1 cellular context compared by ENCODE assay signal in genomic region chr14:90383126-90383730, GRCh38.
TF ChIP-seq lines count a peak whose summit lies in the region.

No MANE protein-coding gene starts in this region.

TF ChIP-seq in HepG2, 621 proteins besides CTCF, POLR2A, EP300 and RAD21 (continued from another document and continues in another):
- TF ChIP-seq ELK4 (CRISPR knock-in tag; IDR thresholded peaks at IDR 0.05; ENCODE audit: borderline replicate concordance) (peak; percentile 56; the same call in 1 of the 2 replicates), PHF8 (CRISPR knock-in tag; IDR thresholded peaks at IDR 0.05) (peak; percentile 80; the same call in 1 of the 2 replicates), ZNF256 (CRISPR knock-in tag; conservative IDR thresholded peaks at IDR 0.05) (0 out of 2 replicates have a peak, but pooled peaks have one; percentile 41), ZNF564 (CRISPR knock-in tag; IDR thresholded peaks at IDR 0.05) (peak; percentile 81), ZNF546 (CRISPR knock-in tag; conservative IDR thresholded peaks at IDR 0.05) (no peak), HIC2 (CRISPR knock-in tag; IDR thresholded peaks at IDR 0.05; ENCODE audit: low read depth) (no peak), ZNF614 (CRISPR knock-in tag; IDR thresholded peaks at IDR 0.05; ENCODE audit: borderline replicate concordance) (peak; percentile 84), NFIB (CRISPR knock-in tag; IDR thresholded peaks at IDR 0.05; ENCODE audit: borderline replicate concordance) (no peak), BCL3 (CRISPR knock-in tag; IDR thresholded peaks at IDR 0.05) (peak; percentile 64; the same call in 1 of the 2 replicates), ZNF792 (CRISPR knock-in tag; IDR thresholded peaks at IDR 0.05) (peak; percentile 92; the same call in 1 of the 2 replicates), PBX2 (CRISPR knock-in tag; IDR thresholded peaks at IDR 0.05) (no peak), ZC3H4 (CRISPR knock-in tag; IDR thresholded peaks at IDR 0.05; ENCODE audit: borderline replicate concordance) (no peak; the same call in 1 of the 2 replicates), PTBP1 (IDR thresholded peaks at IDR 0.05; ENCODE audit: low read depth, low read length, poor library complexity, severe bottlenecking) (no peak), ZNF616 (CRISPR knock-in tag; IDR thresholded peaks at IDR 0.05; ENCODE audit: low read depth) (peak; percentile 81; the same call in 1 of the 2 replicates), KDM3A (CRISPR knock-in tag; IDR thresholded peaks at IDR 0.05; ENCODE audit: low read depth) (peak; percentile 94), MED1 (CRISPR knock-in tag; IDR thresholded peaks at IDR 0.05) (peak; percentile 45; the same call in 1 of the 2 replicates), MYNN (CRISPR knock-in tag; IDR thresholded peaks at IDR 0.05; ENCODE audit: low read depth) (peak; percentile 59; the same call in 1 of the 2 replicates), KLF6 (CRISPR knock-in tag; IDR thresholded peaks at IDR 0.05) (peak; percentile 96), SRSF1 (optimal IDR thresholded peaks at IDR 0.05; ENCODE audit: low read depth, low read length) (no peak), SIN3A (IDR thresholded peaks at IDR 0.05; ENCODE audit: borderline replicate concordance, low read depth, low read length) (peak; percentile 77; the same call in 1 of the 2 replicates), ZFP41 (CRISPR knock-in tag; IDR thresholded peaks at IDR 0.05; ENCODE audit: borderline replicate concordance) (no peak; the same call in 1 of the 2 replicates), CBX2 (IDR thresholded peaks at IDR 0.05; ENCODE audit: low read depth, low read length) (no peak), CBX2 (CRISPR knock-in tag; IDR thresholded peaks at IDR 0.05; ENCODE audit: low read depth) (no peak; the same call in 1 of the 2 replicates), GLI4 (CRISPR knock-in tag; IDR thresholded peaks at IDR 0.05; ENCODE audit: borderline replicate concordance) (0 out of 2 replicates have a peak, but pooled peaks have one; percentile 18), ATF1 (CRISPR knock-in tag; IDR thresholded peaks at IDR 0.05) (peak; percentile 95), ZNF598 (CRISPR knock-in tag; IDR thresholded peaks at IDR 0.05; ENCODE audit: borderline replicate concordance) (no peak), DRAP1 (CRISPR knock-in tag; IDR thresholded peaks at IDR 0.05) (peak; percentile 88), CC2D1A (CRISPR knock-in tag; IDR thresholded peaks at IDR 0.05) (no peak), SOX5 (CRISPR knock-in tag; IDR thresholded peaks at IDR 0.05; ENCODE audit: borderline replicate concordance) (no peak; the same call in 1 of the 2 replicates), ZNF567 (CRISPR knock-in tag; IDR thresholded peaks at IDR 0.05; ENCODE audit: borderline replicate concordance) (no peak), ZNF431 (CRISPR knock-in tag; IDR thresholded peaks at IDR 0.05; ENCODE audit: borderline replicate concordance, low read depth) (peak; percentile 93), LBX2 (CRISPR knock-in tag; IDR thresholded peaks at IDR 0.05; ENCODE audit: borderline replicate concordance) (0 out of 2 replicates have a peak, but pooled peaks have one; percentile 31), MLXIP (CRISPR knock-in tag; IDR thresholded peaks at IDR 0.05; ENCODE audit: borderline replicate concordance) (no peak), ZSCAN21 (CRISPR knock-in tag; IDR thresholded peaks at IDR 0.05; ENCODE audit: borderline replicate concordance) (peak; percentile 74; the same call in 1 of the 2 replicates), PAX8 (CRISPR knock-in tag; IDR thresholded peaks at IDR 0.05; ENCODE audit: borderline replicate concordance) (peak; percentile 67; the same call in 1 of the 2 replicates), ZNF775 (CRISPR knock-in tag; IDR thresholded peaks at IDR 0.05; ENCODE audit: borderline replicate concordance) (no peak), NFKB2 (CRISPR knock-in tag; IDR thresholded peaks at IDR 0.05; ENCODE audit: borderline replicate concordance) (peak; percentile 75; the same call in 1 of the 2 replicates), ZNF777 (CRISPR knock-in tag; IDR thresholded peaks at IDR 0.05) (peak; percentile 77), TSC22D2 (CRISPR knock-in tag; IDR thresholded peaks at IDR 0.05; ENCODE audit: borderline replicate concordance) (peak; percentile 37; the same call in 1 of the 2 replicates), ZNF503 (CRISPR knock-in tag; IDR thresholded peaks at IDR 0.05) (peak; percentile 42; the same call in 1 of the 2 replicates), ZNF205 (CRISPR knock-in tag; IDR thresholded peaks at IDR 0.05) (peak; percentile 97), PLRG1 (conservative IDR thresholded peaks at IDR 0.05) (no peak)
